Comparison of ENCODE assay signal across 23 cellular contexts in the genomic region with DNA sequence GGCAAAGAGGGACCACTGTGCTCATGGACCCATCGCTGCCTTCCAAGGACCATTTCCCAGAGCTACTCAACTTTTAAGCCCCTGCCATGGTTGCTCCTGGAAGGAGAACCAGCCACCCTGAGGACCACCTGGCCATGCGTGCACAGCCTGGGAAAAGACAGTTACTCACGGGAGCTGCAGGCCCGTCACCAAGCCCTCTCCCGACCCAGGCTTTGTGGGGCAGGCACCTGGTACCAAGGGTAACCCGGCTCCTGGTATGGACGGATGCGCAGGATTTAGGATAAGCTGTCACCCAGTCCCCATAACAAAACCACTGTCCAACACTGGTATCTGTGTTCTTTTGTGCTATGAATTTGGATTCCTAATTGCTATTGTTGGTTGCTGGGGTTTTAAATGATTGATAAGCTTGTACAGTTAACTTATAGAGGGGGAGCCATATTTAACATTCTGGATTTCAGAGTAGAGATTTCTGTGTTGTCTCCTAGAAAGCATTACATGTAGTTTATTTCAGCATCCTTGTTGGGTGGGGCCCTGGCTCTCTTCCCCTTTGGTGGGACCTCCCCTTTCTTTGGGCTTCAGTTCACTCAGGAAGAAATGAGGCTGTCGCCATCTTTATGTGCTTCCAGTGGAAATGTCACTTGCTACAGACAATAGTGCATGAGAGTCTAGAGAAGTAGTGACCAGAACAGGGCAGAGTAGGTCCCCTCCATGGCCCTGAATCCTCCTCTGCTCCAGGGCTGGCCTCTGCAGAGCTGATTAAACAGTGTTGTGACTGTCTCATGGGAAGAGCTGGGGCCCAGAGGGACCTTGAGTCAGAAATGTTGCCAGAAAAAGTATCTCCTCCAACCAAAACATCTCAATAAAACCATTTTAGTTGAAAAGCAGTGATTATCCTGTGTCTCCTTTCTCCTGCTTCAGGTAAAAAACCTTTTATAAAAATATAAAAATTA. TPM values are rescaled to one million over a fixed set of nuclear protein-coding genes. Genes with fewer than 3 reads are reported as not detected.
A peak's percentile ranks its signal among the peaks of the same experiment; 100 is the strongest.
DNase-seq lines count a peak whose midpoint lies in the region; ATAC-seq and TF ChIP-seq lines count a peak whose summit lies in the region.
"Had no signal": no experiment of that assay in that cellular context is flagged by ENCODE, and none has a peak within 500 bp of the region (broad histone marks: within the 10 kb centered on the region; RNA-seq: fewer than 3 reads in every experiment).

No MANE protein-coding gene starts in this region.

- no peaks in the 10 kb centered on the region for H3K27me3 ChIP-seq in endodermal cell (ENCODE audit: control insufficient read depth, insufficient read depth, low read length, poor library complexity, severe bottlenecking)
- H3K27me3 ChIP-seq: colonic mucosa, pancreas, Peyer's patch had no signal

- 96 to 97% methylated on average over 6 to 9 of the region's 9 CpGs for WGBS in endodermal cell (ENCODE audit: insufficient coverage in 1 of 2, insufficient read length in 1 of 2), 2 experiments

- CTCF ChIA-PET in activated CD8-positive, alpha-beta memory T cell treated with anti-CD3 and anti-CD28 coated beads, Interleukin-2, amount 10 ng/mL, durations not matched to agents 7 days and 5 days (lab: Charles Lee), result interaction anchor here (0.7 to 6.3 kb wide), 3 partner anchors 9 to 172 kb away, joined by 3 to 28 read pairs (median 11); no protein-coding TSS in a partner anchor

- H3K4me1 Mint-ChIP-seq in activated CD8-positive, alpha-beta memory T cell treated with anti-CD3 and anti-CD28 coated beads, Interleukin-2, amount 10 ng/mL, durations not matched to agents 7 days and 5 days, result peaks cover 29% of the 10 kb centered on the region
- H3K4me1 Mint-ChIP-seq in IgD-negative memory B cell (peaks cover 31 to 35% (median 32%) of the 10 kb centered on the region in 3 donors), endodermal cell (no peaks in the 10 kb centered on the region)
- peaks cover 61% of the 10 kb centered on the region for H3K4me1 Mint-ChIP-seq in stimulated activated memory B cell treated with anti-CD40 and anti-IgM and Interleukin-4, amounts not matched to agents 10 μg/mL and 1 μg/mL and 100 μg/mL, for 72 hours

- no peak overlapping the region for H3K4me3 ChIP-seq in endodermal cell (ENCODE audit: low read length)
- H3K4me3 ChIP-seq: colonic mucosa, GM23248, pancreas, Peyer's patch had no signal

- no peaks in the 10 kb centered on the region for H3K27me3 Mint-ChIP-seq in activated CD8-positive, alpha-beta memory T cell treated with anti-CD3 and anti-CD28 coated beads, Interleukin-2, amount 10 ng/mL, durations not matched to agents 7 days and 5 days
- H3K27me3 Mint-ChIP-seq in IgD-negative memory B cell, result no peaks in the 10 kb centered on the region
- no peaks in the 10 kb centered on the region for H3K27me3 Mint-ChIP-seq in endodermal cell (ENCODE audit: insufficient read depth)
- H3K27me3 Mint-ChIP-seq in stimulated activated memory B cell treated with anti-CD40 and anti-IgM and Interleukin-4, amounts not matched to agents 10 μg/mL and 1 μg/mL and 100 μg/mL, for 72 hours, result no peaks in the 10 kb centered on the region

- DNase-seq in activated CD8-positive, alpha-beta memory T cell treated with anti-CD3 and anti-CD28 coated beads, Interleukin-2, amount 10 ng/mL, durations not matched to agents 7 days and 5 days, result no peak
- DNase-seq in activated CD8-positive, alpha-beta memory T cell treated with anti-CD3 and anti-CD28 coated beads, Interleukin-2, amount 50 U/mL, for 48 hours, result no peak
- DNase-seq in endodermal cell (no peak), SW480 (ENCODE audit: low spot score) (no peak), HCEC 1CT (no peak)
- no peak for DNase-seq in activated CD4-positive, alpha-beta T cell treated with anti-CD3 and anti-CD28 coated beads for 1 hour
- DNase-seq: ACHN; activated CD4-positive, CD25-positive, alpha-beta regulatory T cell; activated naive CD4-positive, alpha-beta T cell treated with anti-CD3 and anti-CD28 coated beads for 36 hours; Caco-2; colonic mucosa; GDM1; GM23248; Kasumi-1; midbrain; NCI-H187 treated with DMSO at 0.1 percent for 48 hours; NCI-H524; pancreas; Peyer's patch; stimulated activated naive CD4-positive, alpha-beta T cell; T-helper 1 cell had no signal

- H3K36me3 ChIP-seq in endodermal cell (ENCODE audit: control insufficient read depth, insufficient read depth, low read length), result peaks cover 65% of the 10 kb centered on the region
- H3K36me3 ChIP-seq: colonic mucosa, pancreas had no signal

- H3K36me3 Mint-ChIP-seq in activated CD8-positive, alpha-beta memory T cell treated with anti-CD3 and anti-CD28 coated beads, Interleukin-2, amount 10 ng/mL, durations not matched to agents 7 days and 5 days, result peaks cover 48% of the 10 kb centered on the region
- peaks cover 3% of the 10 kb centered on the region for H3K36me3 Mint-ChIP-seq in IgD-negative memory B cell
- peaks cover 62% of the 10 kb centered on the region for H3K36me3 Mint-ChIP-seq in endodermal cell (ENCODE audit: low read depth)
- peaks cover 70% of the 10 kb centered on the region for H3K36me3 Mint-ChIP-seq in stimulated activated memory B cell treated with anti-CD40 and anti-IgM and Interleukin-4, amounts not matched to agents 10 μg/mL and 1 μg/mL and 100 μg/mL, for 72 hours

- no peak overlapping the region for H3K9ac ChIP-seq in endodermal cell (ENCODE audit: extremely low read depth, low read length, poor library complexity, severe bottlenecking)
- H3K9ac ChIP-seq: GM23248 had no signal

- TF ChIP-seq CTCF in endodermal cell (conservative IDR thresholded peaks at IDR 0.05), result no peak

- H3K4me3 Mint-ChIP-seq in activated CD8-positive, alpha-beta memory T cell treated with anti-CD3 and anti-CD28 coated beads, Interleukin-2, amount 10 ng/mL, durations not matched to agents 7 days and 5 days, result no peak overlapping the region
- H3K4me3 Mint-ChIP-seq in IgD-negative memory B cell, result peak overlapping the region in 3 of 4 donors; percentile 41 to 80 (median 67)
- no peak overlapping the region for H3K4me3 Mint-ChIP-seq in endodermal cell
- H3K4me3 Mint-ChIP-seq in stimulated activated memory B cell treated with anti-CD40 and anti-IgM and Interleukin-4, amounts not matched to agents 10 μg/mL and 1 μg/mL and 100 μg/mL, for 72 hours, result peak overlapping the region; percentile 31
- H3K4me3 Mint-ChIP-seq: activated naive CD4-positive, alpha-beta T cell treated with anti-CD3 and anti-CD28 coated beads for 36 hours had no signal

- ATAC-seq in activated CD8-positive, alpha-beta memory T cell treated with anti-CD3 and anti-CD28 coated beads, Interleukin-2, amount 10 ng/mL, durations not matched to agents 7 days and 5 days, result no peak
- no peak for ATAC-seq in stimulated activated memory B cell treated with anti-CD40 and anti-IgM and Interleukin-4, amounts not matched to agents 10 μg/mL and 1 μg/mL and 100 μg/mL, for 72 hours
- ATAC-seq: pancreas had no signal

- no peak overlapping the region for H3K27ac ChIP-seq in endodermal cell (ENCODE audit: low read depth, low read length)
- H3K27ac ChIP-seq: colonic mucosa, GM23248, pancreas had no signal

- no peaks in the 10 kb centered on the region for H3K9me3 ChIP-seq in endodermal cell (ENCODE audit: control insufficient read depth, low read length)
- H3K9me3 ChIP-seq: Caco-2, colonic mucosa, pancreas, Peyer's patch had no signal

- no peaks in the 10 kb centered on the region for H3K4me1 ChIP-seq in endodermal cell (ENCODE audit: control insufficient read depth, insufficient read depth, low read length)
- H3K4me1 ChIP-seq: Caco-2, colonic mucosa, Peyer's patch had no signal

- H3K27ac Mint-ChIP-seq in activated CD8-positive, alpha-beta memory T cell treated with anti-CD3 and anti-CD28 coated beads, Interleukin-2, amount 10 ng/mL, durations not matched to agents 7 days and 5 days, result peak overlapping the region; percentile 26
- H3K27ac Mint-ChIP-seq in IgD-negative memory B cell (peak overlapping the region; percentile 60 to 88 (median 83)), endodermal cell (peak overlapping the region; percentile 68)
- H3K27ac Mint-ChIP-seq in stimulated activated memory B cell treated with anti-CD40 and anti-IgM and Interleukin-4, amounts not matched to agents 10 μg/mL and 1 μg/mL and 100 μg/mL, for 72 hours, result peak overlapping the region; percentile 90
- H3K27ac Mint-ChIP-seq: activated naive CD4-positive, alpha-beta T cell treated with anti-CD3 and anti-CD28 coated beads for 36 hours had no signal

- no peaks in the 10 kb centered on the region for H3K9me3 Mint-ChIP-seq in activated CD8-positive, alpha-beta memory T cell treated with anti-CD3 and anti-CD28 coated beads, Interleukin-2, amount 10 ng/mL, durations not matched to agents 7 days and 5 days (ENCODE audit: low read depth)
- H3K9me3 Mint-ChIP-seq in IgD-negative memory B cell (no peaks in the 10 kb centered on the region), endodermal cell (no peaks in the 10 kb centered on the region)
- no peaks in the 10 kb centered on the region for H3K9me3 Mint-ChIP-seq in stimulated activated memory B cell treated with anti-CD40 and anti-IgM and Interleukin-4, amounts not matched to agents 10 μg/mL and 1 μg/mL and 100 μg/mL, for 72 hours
- H3K9me3 Mint-ChIP-seq: activated naive CD4-positive, alpha-beta T cell treated with anti-CD3 and anti-CD28 coated beads for 36 hours had no signal

RNA-seq across cellular contexts. Expression of a gene that starts 19.4 kb away (rescaled TPM):
- total RNA-seq in activated CD8-positive, alpha-beta memory T cell treated with anti-CD3 and anti-CD28 coated beads, Interleukin-2, amount 10 ng/mL, durations not matched to agents 7 days and 5 days, result 10 to 100 TPM; 15.3 to 17.6 TPM
- 383 TPM for polyA plus RNA-seq in IgD-negative memory B cell
- 1 to 10 TPM in 1 of 2 donors, under 1 TPM in 1; 0.55 to 1.0 TPM for total RNA-seq in endodermal cell
- 0.14 TPM for polyA plus RNA-seq in endodermal cell (2013, experiment 1 of 2)
- polyA plus RNA-seq in endodermal cell (2013, experiment 2 of 2), result not detected

RNA-seq across cellular contexts. Expression of a gene that starts 25.0 kb away (rescaled TPM):
- 10 to 100 TPM; 70.5 to 76.8 TPM for total RNA-seq in activated CD8-positive, alpha-beta memory T cell treated with anti-CD3 and anti-CD28 coated beads, Interleukin-2, amount 10 ng/mL, durations not matched to agents 7 days and 5 days
- 46.6 TPM for polyA plus RNA-seq in IgD-negative memory B cell
- total RNA-seq in endodermal cell, result 10 to 100 TPM; 56.7 to 71.6 TPM
- 51.0 TPM for polyA plus RNA-seq in endodermal cell (2013, experiment 1 of 2)
- polyA plus RNA-seq in endodermal cell (2013, experiment 2 of 2), result 47.1 TPM

RNA-seq across cellular contexts. Expression of a gene that starts 55.1 kb away (rescaled TPM):
- 100 to 1,000 TPM; 278 to 322 TPM for total RNA-seq in activated CD8-positive, alpha-beta memory T cell treated with anti-CD3 and anti-CD28 coated beads, Interleukin-2, amount 10 ng/mL, durations not matched to agents 7 days and 5 days
- polyA plus RNA-seq in IgD-negative memory B cell, result 197 TPM
- 100 to 1,000 TPM; 305 to 346 TPM for total RNA-seq in endodermal cell
- 288 TPM for polyA plus RNA-seq in endodermal cell (2013, experiment 1 of 2)
- 274 TPM for polyA plus RNA-seq in endodermal cell (2013, experiment 2 of 2)

RNA-seq across cellular contexts. Expression of a gene that starts 60.0 kb away (rescaled TPM):
- total RNA-seq in activated CD8-positive, alpha-beta memory T cell treated with anti-CD3 and anti-CD28 coated beads, Interleukin-2, amount 10 ng/mL, durations not matched to agents 7 days and 5 days, result 1 to 10 TPM; 1.9 to 4.6 TPM
- polyA plus RNA-seq in IgD-negative memory B cell, result 7.1 TPM
- total RNA-seq in endodermal cell, result 10 to 100 TPM; 44.3 to 57.2 TPM
- 32.1 TPM for polyA plus RNA-seq in endodermal cell (2013, experiment 1 of 2)
- polyA plus RNA-seq in endodermal cell (2013, experiment 2 of 2), result 33.9 TPM

Comparison
In these comparisons a context has a peak if more than half of its experiments do, and no peak if none do; other contexts are left out.
1. H3K27ac Mint-ChIP-seq: peak in every context shown above with its lines; median percentile 90 in stimulated activated memory B cell treated with anti-CD40 and anti-IgM and Interleukin-4, amounts not matched to agents 10 μg/mL and 1 μg/mL and 100 μg/mL, for 72 hours; 83 in IgD-negative memory B cell; 68 in endodermal cell; 26 in activated CD8-positive, alpha-beta memory T cell treated with anti-CD3 and anti-CD28 coated beads, Interleukin-2, amount 10 ng/mL, durations not matched to agents 7 days and 5 days.
2. H3K4me3 Mint-ChIP-seq: peak in IgD-negative memory B cell (3 of 4) and stimulated activated memory B cell treated with anti-CD40 and anti-IgM and Interleukin-4, amounts not matched to agents 10 μg/mL and 1 μg/mL and 100 μg/mL, for 72 hours (single experiment); none in activated CD8-positive, alpha-beta memory T cell treated with anti-CD3 and anti-CD28 coated beads, Interleukin-2, amount 10 ng/mL, durations not matched to agents 7 days and 5 days (single experiment) and endodermal cell (single experiment).
3. RNA of a gene that starts 19.4 kb away (total RNA-seq): 15.3 to 17.6 TPM in activated CD8-positive, alpha-beta memory T cell treated with anti-CD3 and anti-CD28 coated beads, Interleukin-2, amount 10 ng/mL, durations not matched to agents 7 days and 5 days; 0.55 to 1.0 TPM in endodermal cell; every median in the first group is over 4 times any median in the second.